29 cellular contexts compared by ENCODE assay signal in genomic region chr22:29053048-29053702, GRCh38. TPM values are rescaled to one million over a fixed set of nuclear protein-coding genes. Genes with fewer than 3 reads are reported as not detected.
"Had no signal": no experiment of that assay in that cellular context is flagged by ENCODE, and none has a peak within 500 bp of the region (broad histone marks: within the 10 kb centered on the region; RNA-seq: fewer than 3 reads in every experiment).

No MANE protein-coding gene starts in this region.

- H3K27me3 Mint-ChIP-seq: activated CD4-positive, alpha-beta T cell treated with anti-CD3 and anti-CD28 coated beads for 36 hours had no signal

- H3K27ac ChIP-seq: SK-N-MC, VCaP had no signal

- ATAC-seq: activated CD4-positive, alpha-beta T cell treated with anti-CD3 and anti-CD28 coated beads for 36 hours; activated T-cell treated with anti-CD3 and anti-CD28 coated beads, Interleukin-2, amount 50 U/mL, for 72 hours; Panc1; Right ventricle myocardium inferior; T-cell had no signal

- H3K4me3 ChIP-seq: SK-N-MC had no signal

- H3K36me3 Mint-ChIP-seq: activated naive CD4-positive, alpha-beta T cell treated with anti-CD3 and anti-CD28 coated beads, Interleukin-2, amount 10 ng/mL, durations not matched to agents 7 days and 5 days had no signal

- H3K9me3 Mint-ChIP-seq: activated CD4-positive, alpha-beta memory T cell treated with anti-CD3 and anti-CD28 coated beads, Interleukin-2, amount 10 ng/mL, durations not matched to agents 7 days and 5 days; activated naive CD4-positive, alpha-beta T cell treated with anti-CD3 and anti-CD28 coated beads, Interleukin-2, amount 10 ng/mL, durations not matched to agents 7 days and 5 days; activated naive CD8-positive, alpha-beta T cell treated with anti-CD3 and anti-CD28 coated beads for 36 hours; activated T-cell treated with anti-CD3 and anti-CD28 coated beads, Interleukin-2, amount 50 U/mL, for 72 hours; activated T-helper 2 cell treated with anti-CD3 and anti-CD28 coated beads, Interferon-gamma antibody, Interleukin-2, Interleukin-4, amounts not matched to agents 10 μg/mL and 5 μg/mL and 100 μg/mL, durations not matched to agents 14 hours and 24 hours and 36 hours; central memory CD8-positive, alpha-beta T cell; T-cell had no signal

- H3K4me3 Mint-ChIP-seq: activated CD4-positive, alpha-beta memory T cell treated with anti-CD3 and anti-CD28 coated beads, Interleukin-2, amount 10 ng/mL, durations not matched to agents 7 days and 5 days; activated CD4-positive, alpha-beta T cell treated with anti-CD3 and anti-CD28 coated beads for 36 hours; activated naive CD4-positive, alpha-beta T cell treated with anti-CD3 and anti-CD28 coated beads, Interleukin-2, amount 10 ng/mL, durations not matched to agents 7 days and 5 days; activated naive CD8-positive, alpha-beta T cell treated with anti-CD3 and anti-CD28 coated beads for 36 hours; activated T-cell treated with anti-CD3 and anti-CD28 coated beads, Interleukin-2, amount 50 U/mL, for 72 hours; central memory CD8-positive, alpha-beta T cell; T-cell had no signal

- H3K4me1 Mint-ChIP-seq: activated CD4-positive, alpha-beta memory T cell treated with anti-CD3 and anti-CD28 coated beads, Interleukin-2, amount 10 ng/mL, durations not matched to agents 7 days and 5 days; activated CD4-positive, alpha-beta T cell treated with anti-CD3 and anti-CD28 coated beads for 36 hours; activated naive CD4-positive, alpha-beta T cell treated with anti-CD3 and anti-CD28 coated beads, Interleukin-2, amount 10 ng/mL, durations not matched to agents 7 days and 5 days; activated naive CD8-positive, alpha-beta T cell treated with anti-CD3 and anti-CD28 coated beads for 36 hours; central memory CD8-positive, alpha-beta T cell; T-cell had no signal

- H3K27ac Mint-ChIP-seq: activated CD4-positive, alpha-beta memory T cell treated with anti-CD3 and anti-CD28 coated beads, Interleukin-2, amount 10 ng/mL, durations not matched to agents 7 days and 5 days; activated CD4-positive, alpha-beta T cell treated with anti-CD3 and anti-CD28 coated beads for 36 hours; activated naive CD4-positive, alpha-beta T cell treated with anti-CD3 and anti-CD28 coated beads, Interleukin-2, amount 10 ng/mL, durations not matched to agents 7 days and 5 days; activated naive CD8-positive, alpha-beta T cell treated with anti-CD3 and anti-CD28 coated beads for 36 hours; activated T-cell treated with anti-CD3 and anti-CD28 coated beads, Interleukin-2, amount 50 U/mL, for 72 hours; activated T-helper 2 cell treated with anti-CD3 and anti-CD28 coated beads, Interferon-gamma antibody, Interleukin-2, Interleukin-4, amounts not matched to agents 10 μg/mL and 5 μg/mL and 100 μg/mL, durations not matched to agents 14 hours and 24 hours and 36 hours; T-cell had no signal

- DNase-seq: activated CD4-positive, alpha-beta memory T cell treated with anti-CD3 and anti-CD28 coated beads, Interleukin-2, amount 10 ng/mL, durations not matched to agents 7 days and 5 days; activated CD4-positive, alpha-beta T cell treated with anti-CD3 and anti-CD28 coated beads for 36 hours; activated CD4-positive, alpha-beta T cell treated with anti-CD3 and anti-CD28 coated beads, Interleukin-2, amount 50 U/mL, for 1 hour; activated CD8-positive, alpha-beta memory T cell treated with anti-CD3 and anti-CD28 coated beads, Interleukin-2, amount 50 U/mL, for 4 hours; activated gamma-delta T cell treated with Interleukin-2 at 50 U/mL for 16 hours; activated naive CD4-positive, alpha-beta T cell treated with anti-CD3 and anti-CD28 coated beads, Interleukin-2, amount 10 ng/mL, durations not matched to agents 7 days and 5 days; activated naive CD8-positive, alpha-beta T cell treated with anti-CD3 and anti-CD28 coated beads for 36 hours; activated T-cell treated with anti-CD3 and anti-CD28 coated beads, Interleukin-2, amount 50 U/mL, for 72 hours; Kasumi-1; KBM-7; NCI-H1048; NCI-H146; NCI-H187 treated with DMSO at 0.1 percent for 48 hours; NCI-H2081 treated with DMSO at 0.1 percent for 48 hours; NCI-H226; NCI-H510A; NCI-H69; NK-92 treated with Interleukin-12 subunit alpha and Interleukin-12 subunit beta, amount 100 ng/mL, for 24 hours; OCI-M1; RPMI8226; T-cell; T-helper 2 cell had no signal

RNA-seq across cellular contexts. Expression of gene C22orf31, which starts 8.5 kb away (rescaled TPM):
- total RNA-seq: activated CD4-positive, alpha-beta memory T cell treated with anti-CD3 and anti-CD28 coated beads, Interleukin-2, amount 10 ng/mL, durations not matched to agents 7 days and 5 days; activated CD4-positive, alpha-beta T cell treated with anti-CD3 and anti-CD28 coated beads for 36 hours; activated naive CD8-positive, alpha-beta T cell treated with anti-CD3 and anti-CD28 coated beads for 36 hours; activated T-cell treated with anti-CD3 and anti-CD28 coated beads, Interleukin-2, amount 50 U/mL, for 72 hours; activated T-helper 2 cell treated with anti-CD3 and anti-CD28 coated beads, Interferon-gamma antibody, Interleukin-2, Interleukin-4, amounts not matched to agents 10 μg/mL and 5 μg/mL and 100 μg/mL, durations not matched to agents 14 hours and 24 hours and 36 hours; bronchial epithelial cell; Right ventricle myocardium inferior; T-cell had no signal

RNA-seq across cellular contexts. Expression of gene KREMEN1, which starts 19.7 kb away (rescaled TPM):
- total RNA-seq: activated CD4-positive, alpha-beta memory T cell treated with anti-CD3 and anti-CD28 coated beads, Interleukin-2, amount 10 ng/mL, durations not matched to agents 7 days and 5 days had no signal
